Comparison of ENCODE assay signal across 8 cellular contexts in genomic region chr9:35603506-35603985, GRCh38. TPM values are rescaled to one million over a fixed set of nuclear protein-coding genes. Genes with fewer than 3 reads are reported as not detected.
DNase-seq lines count a peak whose midpoint lies in the region; ATAC-seq, FAIRE-seq and TF ChIP-seq lines count a peak whose summit lies in the region.

No MANE protein-coding gene starts in this region.

- H4K5ac ChIP-seq in H1 (ENCODE audit: insufficient read length, low read depth, low read length), result peak overlapping the region; percentile 4

- H3K23ac ChIP-seq in H1 (ENCODE audit: insufficient read length), result no peak overlapping the region

- DNase-seq in AG09309 (ENCODE audit: low read depth), result peak; percentile 76
- no peak for DNase-seq in SK-N-MC (ENCODE audit: low read depth, low spot score)
- DNase-seq in H1 (ENCODE audit: low read depth in 1 of 2, low spot score in 2 of 2), result peak in 1 of 2 experiments; percentile 47
- DNase-seq in H4 (ENCODE audit: low spot score), result no peak
- DNase-seq in OCI-M2 (lab: John Stamatoyannopoulos, UW; ENCODE audit: unreplicated experiment), result no peak

- H3K79me1 ChIP-seq in H1 (ENCODE audit: low read depth, low read length), result no peaks in the 10 kb centered on the region; the same call in 1 of the 2 replicates

- peak overlapping the region; percentile 38 for H4K91ac ChIP-seq in H1 (replicated peaks; ENCODE audit: insufficient read length, low read length)

- no peak overlapping the region for H3K14ac ChIP-seq in H1 (ENCODE audit: insufficient read length)

- no peak overlapping the region; the same call in 1 of the 2 replicates for H2BK12ac ChIP-seq in H1 (ENCODE audit: low read depth, low read length)

- peaks cover 0 to 2% of the 10 kb centered on the region in 2 experiments; a peak in 1 of 4 replicates for H3K79me2 ChIP-seq in H1 (ENCODE audit: control insufficient read depth in 1 of 2, insufficient read depth in 2 of 2, low read length in 2 of 2)

- no peak overlapping the region for H3K4ac ChIP-seq in H1 (replicated peaks; ENCODE audit: insufficient read length, low read depth, low read length)

- H2BK20ac ChIP-seq in H1 (ENCODE audit: low read length), result no peak overlapping the region

- no peaks in the 10 kb centered on the region; the same call in 1 of the 2 replicates for H3K36me3 ChIP-seq in SK-N-MC (ENCODE audit: insufficient read depth, low read length)
- peaks cover 0 to under 1% (median under 1%) of the 10 kb centered on the region in 4 experiments; a peak in 2 of 8 replicates for H3K36me3 ChIP-seq in H1 (ENCODE audit: control insufficient read depth in 2 of 4, insufficient read depth in 4 of 4, low read length in 3 of 4)
- H3K36me3 ChIP-seq in muscle layer of duodenum (ENCODE audit: control insufficient read depth in 1 of 2, insufficient read depth in 2 of 2, low read length in 2 of 2), result peaks cover 11 to 13% of the 10 kb centered on the region in 2 donors

- H3K56ac ChIP-seq in H1 (replicated peaks; ENCODE audit: insufficient read length, low read depth, low read length), result no peak overlapping the region

- H3K18ac ChIP-seq in H1 (ENCODE audit: extremely low read depth, low read length), result no peak overlapping the region

- peak overlapping the region; percentile 6; the same call in 1 of the 2 replicates for H2BK15ac ChIP-seq in H1 (ENCODE audit: low read length)

- peak overlapping the region; percentile 92 for H3K27ac ChIP-seq in SK-N-MC
- no peak overlapping the region for H3K27ac ChIP-seq in H1 (ENCODE audit: low read depth, low read length)
- peak overlapping the region; percentile 88 for H3K27ac ChIP-seq in muscle layer of duodenum (ENCODE audit: low read length)

- no peak for TF ChIP-seq POLR2A in H1 (IDR thresholded peaks at IDR 0.05; ENCODE audit: control extremely low read depth in 1 of 2, low read depth in 2 of 2, low read length in 2 of 2)

- H3K4me3 ChIP-seq in AG09309 (ENCODE audit: control insufficient read depth, low read depth, low read length), result peak overlapping the region; percentile 28
- peak overlapping the region; percentile 88 for H3K4me3 ChIP-seq in SK-N-MC
- peak overlapping the region; percentile 49 to 71 (median 62); a peak in 7 of 8 replicates for H3K4me3 ChIP-seq in H1 (ENCODE audit: extremely low read depth in 1 of 4, insufficient read depth in 2 of 4, low read depth in 3 of 4, low read length in 4 of 4)
- peak overlapping the region; percentile 88 to 95 for H3K4me3 ChIP-seq in muscle layer of duodenum (ENCODE audit: low read depth in 1 of 2, low read length in 2 of 2)

- TF ChIP-seq CTCF in AG09309 (IDR thresholded peaks at IDR 0.05; ENCODE audit: control insufficient read depth, insufficient read depth, low read depth, low read length, missing control alignments) (no peak), H1 (IDR thresholded peaks at IDR 0.05; ENCODE audit: control extremely low read depth in 1 of 3, insufficient read depth in 1 of 3, low read depth in 1 of 3, low read length in 3 of 3) (no peak)

- ATAC-seq in GM18861 (IDR thresholded peaks at IDR 0.05; ENCODE audit: unreplicated experiment) (peak; percentile 2), HG02798 (IDR thresholded peaks at IDR 0.05; ENCODE audit: poor library complexity, unreplicated experiment) (no peak)

- no peaks in the 10 kb centered on the region for H3K9me3 ChIP-seq in SK-N-MC (ENCODE audit: low read depth, low read length)
- no peaks in the 10 kb centered on the region; a peak in 1 of 4 replicates for H3K9me3 ChIP-seq in H1 (ENCODE audit: insufficient read depth in 2 of 2, low read depth in 1 of 2, low read length in 1 of 2)
- no peaks in the 10 kb centered on the region for H3K9me3 ChIP-seq in muscle layer of duodenum (ENCODE audit: control insufficient read depth in 1 of 2, low read length in 2 of 2)

- CTCF ChIA-PET in H1 (lab: Charles Lee; ENCODE audit: partially characterized antibody), result interaction anchor here (0.5 to 2.1 kb wide), 26 partner anchors 9 to 1004 kb away, joined by 3 to 21 read pairs (median 4); partner anchors contain the start of genes ARHGEF39, CD72 and PIGO

- peaks cover 0 to 12% of the 10 kb centered on the region in 2 experiments for H4K20me1 ChIP-seq in H1 (replicated peaks in 1 of 2; ENCODE audit: control insufficient read depth in 1 of 2, insufficient read depth in 2 of 2, low read length in 2 of 2)

- peak overlapping the region; percentile 89 for H3K9ac ChIP-seq in SK-N-MC (ENCODE audit: insufficient read length)
- peak overlapping the region in 3 of 4 experiments; percentile 36 to 65 (median 37); a peak in 3 of 7 replicates for H3K9ac ChIP-seq in H1 (replicated peaks in 1 of 4; ENCODE audit: extremely low read depth in 1 of 4, low read depth in 3 of 4, low read length in 3 of 4)

- peak overlapping the region; percentile 93 for H2AFZ ChIP-seq in H1 (ENCODE audit: low read length)

- H3K4me1 ChIP-seq in H1 (replicated peaks in 1 of 4; ENCODE audit: control insufficient read depth in 3 of 4, insufficient read depth in 4 of 4, low read length in 3 of 4) (peaks cover 0 to 18% (median 10%) of the 10 kb centered on the region in 4 experiments; a peak in 6 of 7 replicates), muscle layer of duodenum (ENCODE audit: control insufficient read depth in 1 of 2, insufficient read depth in 2 of 2, low read length in 2 of 2) (peaks cover 14 to 27% of the 10 kb centered on the region in 2 donors)

- H2BK120ac ChIP-seq in H1 (replicated peaks; ENCODE audit: low read depth, low read length), result no peak overlapping the region

- no peak overlapping the region for H2AK5ac ChIP-seq in H1 (ENCODE audit: low read depth, low read length)

- no peak for TF ChIP-seq RAD21 in H1 (IDR thresholded peaks at IDR 0.05 in 1 of 2, conservative IDR thresholded peaks at IDR 0.05 in 1 of 2; ENCODE audit: low read depth in 2 of 2, low read length in 2 of 2)

- TF ChIP-seq EP300 in H1 (IDR thresholded peaks at IDR 0.05; ENCODE audit: borderline replicate concordance in 1 of 2, low read depth in 2 of 2, low read length in 2 of 2), result no peak

- WGBS in H1 (ENCODE audit: extremely low coverage in 1 of 2, insufficient coverage in 1 of 2, insufficient read length in 1 of 2, insufficient replicate concordance in 2 of 2, low coverage in 1 of 2, low lambda C conversion rate in 2 of 2, missing lambda C conversion rate in 1 of 2), 2 experiments, result 45% methylated on average over 18 of the region's 18 CpGs; no CpG with 5 or more reads in 1 of the 2 experiments

- H2BK5ac ChIP-seq in H1 (ENCODE audit: low read depth, low read length), result no peak overlapping the region

- peaks cover 13% of the 10 kb centered on the region for H3K23me2 ChIP-seq in H1 (ENCODE audit: low read depth, low read length)

- FAIRE-seq in H1 (lab: Jason Lieb, UNC), result no peak

- no peaks in the 10 kb centered on the region for H3K27me3 ChIP-seq in H1 (replicated peaks in 1 of 4; ENCODE audit: control insufficient read depth in 3 of 4, extremely low read depth in 1 of 4, insufficient read depth in 3 of 4, low read length in 3 of 4)
- H3K27me3 ChIP-seq in muscle layer of duodenum (ENCODE audit: low read depth, low read length), result no peaks in the 10 kb centered on the region

- H4K8ac ChIP-seq in H1 (ENCODE audit: extremely low read depth, insufficient read depth, low read length), result no peak overlapping the region

- peak overlapping the region; percentile 81 to 89 for H3K4me2 ChIP-seq in H1 (ENCODE audit: insufficient read depth in 1 of 2, low read depth in 2 of 2, low read length in 2 of 2)

- POLR2A ChIA-PET in H1 (lab: Charles Lee; ENCODE audit: partially characterized antibody), result interaction anchor here (0.6 to 1.0 kb wide), 5 partner anchors 12 to 267 kb away, joined by 3 to 4 read pairs (median 3); partner anchors contain the start of genes CCDC107, OR13J1 and RMRP

RNA-seq across cellular contexts. Expression of gene TESK1, which starts 1.5 kb away (rescaled TPM):
- total RNA-seq in H1 (2021; fragmentation: NEBNext Ultra II Directional; extraction: Animal tissue kit (Norgen Biotek cat#: 25700)), result 13.9 and 17.5 TPM in 2 replicates
- polyA plus RNA-seq in H1 (2011; rRNA removed), result 13.5 and 19.2 TPM in 2 replicates
- 11.6 TPM for polyA plus RNA-seq in H1 (2011; cell fraction: cytosol; rRNA removed)
- polyA plus RNA-seq in H1 (2011; cell fraction: nucleus; rRNA removed), result 39.3 TPM
- polyA plus RNA-seq in H1 (2012, experiment 1 of 2), result 14.6 to 19.1 TPM (median 18.6 TPM) in 4 replicates
- polyA plus RNA-seq in H1 (2012, experiment 2 of 2), result 10.3 TPM
- polyA plus RNA-seq in H1 (2013, experiment 1 of 2), result 14.8 TPM
- 13.2 TPM for polyA plus RNA-seq in H1 (2013, experiment 2 of 2)
- polyA minus RNA-seq in H1 (2011; rRNA and poly(A)+ RNA removed), result 8.2 and 9.3 TPM in 2 replicates
- 6.1 TPM for polyA minus RNA-seq in H1 (2011; cell fraction: cytosol; rRNA and poly(A)+ RNA removed)
- polyA minus RNA-seq in H1 (2011; cell fraction: nucleus; rRNA and poly(A)+ RNA removed), result 11.2 TPM
- 5.4 and 8.0 TPM in 2 replicates for total RNA-seq in H4 (2014; rRNA removed; shearing (Covaris generic))

RNA-seq across cellular contexts. Expression of gene CD72, which starts 14.7 kb away (rescaled TPM):
- 4.0 and 4.5 TPM in 2 replicates for total RNA-seq in H1 (2021; fragmentation: NEBNext Ultra II Directional; extraction: Animal tissue kit (Norgen Biotek cat#: 25700))
- polyA plus RNA-seq in H1 (2011; rRNA removed), result 4.5 and 4.9 TPM in 2 replicates
- polyA plus RNA-seq in H1 (2011; cell fraction: cytosol; rRNA removed), result 5.5 TPM
- polyA plus RNA-seq in H1 (2011; cell fraction: nucleus; rRNA removed), result 8.2 TPM
- polyA plus RNA-seq in H1 (2012, experiment 1 of 2), result 2.7 to 4.9 TPM (median 4.2 TPM) in 4 replicates
- polyA plus RNA-seq in H1 (2012, experiment 2 of 2), result 3.2 TPM
- 4.1 TPM for polyA plus RNA-seq in H1 (2013, experiment 1 of 2)
- 3.0 TPM for polyA plus RNA-seq in H1 (2013, experiment 2 of 2)
- polyA minus RNA-seq in H1 (2011; rRNA and poly(A)+ RNA removed), result 2.7 and 3.9 TPM in 2 replicates
- polyA minus RNA-seq in H1 (2011; cell fraction: cytosol; rRNA and poly(A)+ RNA removed), result 2.5 TPM
- 3.0 TPM for polyA minus RNA-seq in H1 (2011; cell fraction: nucleus; rRNA and poly(A)+ RNA removed)
- total RNA-seq in H4 (2014; rRNA removed; shearing (Covaris generic)), result 0.53 and 1.2 TPM in 2 replicates

RNA-seq across cellular contexts. Expression of gene SIT1, which starts 47.2 kb away (rescaled TPM):
- 7.8 and 8.2 TPM in 2 replicates for total RNA-seq in H1 (2021; fragmentation: NEBNext Ultra II Directional; extraction: Animal tissue kit (Norgen Biotek cat#: 25700))
- polyA plus RNA-seq in H1 (2011; rRNA removed), result 11.4 and 12.8 TPM in 2 replicates
- 10.7 TPM for polyA plus RNA-seq in H1 (2011; cell fraction: cytosol; rRNA removed)
- polyA plus RNA-seq in H1 (2011; cell fraction: nucleus; rRNA removed), result 7.5 TPM
- polyA plus RNA-seq in H1 (2012, experiment 1 of 2), result 4.5 to 6.7 TPM (median 5.3 TPM) in 4 replicates
- 7.9 TPM for polyA plus RNA-seq in H1 (2012, experiment 2 of 2)
- 2.0 TPM for polyA plus RNA-seq in H1 (2013, experiment 1 of 2)
- polyA plus RNA-seq in H1 (2013, experiment 2 of 2), result 2.5 TPM
- 2.5 TPM in 2 replicates for polyA minus RNA-seq in H1 (2011; rRNA and poly(A)+ RNA removed)
- 2.6 TPM for polyA minus RNA-seq in H1 (2011; cell fraction: cytosol; rRNA and poly(A)+ RNA removed)
- polyA minus RNA-seq in H1 (2011; cell fraction: nucleus; rRNA and poly(A)+ RNA removed), result 1.8 TPM
- not detected in 2 replicates for total RNA-seq in H4 (2014; rRNA removed; shearing (Covaris generic))

RNA-seq across cellular contexts. Expression of gene RMRP, which starts 54.3 kb away (rescaled TPM):
- 14,987 and 16,528 TPM in 2 replicates for total RNA-seq in H1 (2021; fragmentation: NEBNext Ultra II Directional; extraction: Animal tissue kit (Norgen Biotek cat#: 25700))
- polyA plus RNA-seq in H1 (2011; rRNA removed), result 105 and 169 TPM in 2 replicates
- 147 TPM for polyA plus RNA-seq in H1 (2011; cell fraction: cytosol; rRNA removed)
- polyA plus RNA-seq in H1 (2011; cell fraction: nucleus; rRNA removed), result 8,272 TPM
- polyA plus RNA-seq in H1 (2012, experiment 1 of 2), result 41.1 to 222 TPM (median 149 TPM) in 4 replicates
- 95.4 TPM for polyA plus RNA-seq in H1 (2012, experiment 2 of 2)
- polyA plus RNA-seq in H1 (2013, experiment 1 of 2), result not detected
- not detected for polyA plus RNA-seq in H1 (2013, experiment 2 of 2)
- polyA minus RNA-seq in H1 (2011; rRNA and poly(A)+ RNA removed), result 22,686 and 26,507 TPM in 2 replicates
- polyA minus RNA-seq in H1 (2011; cell fraction: cytosol; rRNA and poly(A)+ RNA removed), result 25,731 TPM
- polyA minus RNA-seq in H1 (2011; cell fraction: nucleus; rRNA and poly(A)+ RNA removed), result 138,882 TPM
- 4,639 and 15,849 TPM in 2 replicates for total RNA-seq in H4 (2014; rRNA removed; shearing (Covaris generic))

RNA-seq across cellular contexts. Expression of gene CCDC107, which starts 54.5 kb away (rescaled TPM):
- total RNA-seq in H1 (2021; fragmentation: NEBNext Ultra II Directional; extraction: Animal tissue kit (Norgen Biotek cat#: 25700)), result 9.0 and 10.5 TPM in 2 replicates
- polyA plus RNA-seq in H1 (2011; rRNA removed), result 8.2 and 8.6 TPM in 2 replicates
- polyA plus RNA-seq in H1 (2011; cell fraction: cytosol; rRNA removed), result 10.2 TPM
- 9.0 TPM for polyA plus RNA-seq in H1 (2011; cell fraction: nucleus; rRNA removed)
- 5.6 to 10.9 TPM (median 9.7 TPM) in 4 replicates for polyA plus RNA-seq in H1 (2012, experiment 1 of 2)
- 7.0 TPM for polyA plus RNA-seq in H1 (2012, experiment 2 of 2)
- 9.5 TPM for polyA plus RNA-seq in H1 (2013, experiment 1 of 2)
- polyA plus RNA-seq in H1 (2013, experiment 2 of 2), result 10.1 TPM
- polyA minus RNA-seq in H1 (2011; rRNA and poly(A)+ RNA removed), result 2.7 and 3.1 TPM in 2 replicates
- polyA minus RNA-seq in H1 (2011; cell fraction: cytosol; rRNA and poly(A)+ RNA removed), result 5.0 TPM
- polyA minus RNA-seq in H1 (2011; cell fraction: nucleus; rRNA and poly(A)+ RNA removed), result 4.1 TPM
- 6.3 and 7.9 TPM in 2 replicates for total RNA-seq in H4 (2014; rRNA removed; shearing (Covaris generic))

Comparison
In these comparisons a context has a peak if more than half of its experiments do, and no peak if none do; other contexts are left out.
1. H3K4me3 ChIP-seq: peak in every context shown above with its lines; median percentile 92 in muscle layer of duodenum; 88 in SK-N-MC; 62 in H1; 28 in AG09309.